ENCODE assay signal across 9 cellular contexts in the genomic region with DNA sequence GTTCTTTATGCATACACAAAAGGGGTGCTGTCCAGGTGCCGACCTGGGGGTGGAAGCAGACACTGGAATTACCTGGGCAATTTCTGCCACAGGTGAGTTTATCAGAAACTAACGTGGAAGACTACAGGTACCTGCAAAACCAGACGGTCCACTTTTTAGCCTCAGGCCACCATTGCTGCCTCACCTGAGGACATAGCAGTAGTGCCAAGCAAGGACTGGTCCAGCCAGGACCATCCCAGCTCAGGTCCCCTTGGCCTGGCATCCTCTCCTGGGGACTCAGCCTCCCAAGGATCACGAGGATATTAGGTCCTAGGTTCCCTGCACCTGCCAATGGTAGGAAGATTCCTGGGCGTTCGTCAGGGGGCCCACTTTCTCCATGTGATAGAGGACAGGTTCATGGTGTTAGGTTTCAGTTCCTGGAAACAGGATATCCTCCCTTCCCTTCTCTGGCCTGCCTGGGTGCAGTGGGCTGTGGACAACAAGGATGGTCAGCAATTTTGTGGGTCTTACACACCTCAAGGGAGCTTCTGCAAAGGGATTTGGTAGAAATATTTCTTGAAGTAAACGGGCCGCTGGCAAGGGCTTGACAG.
A peak's percentile ranks its signal among the peaks of the same experiment; 100 is the strongest.
DNase-seq lines count a peak whose midpoint lies in the region; ATAC-seq and TF ChIP-seq lines count a peak whose summit lies in the region.
"Had no signal": no experiment of that assay in that cellular context is flagged by ENCODE, and none has a peak within 500 bp of the region (broad histone marks: within the 10 kb centered on the region; RNA-seq: fewer than 3 reads in every experiment).

No MANE protein-coding gene starts in this region.

- no peaks in the 10 kb centered on the region for H3K36me3 ChIP-seq in body of pancreas (replicated peaks in 1 of 2; ENCODE audit: insufficient read depth in 1 of 2, low read depth in 2 of 2)
- no peaks in the 10 kb centered on the region for H3K36me3 ChIP-seq in psoas muscle (ENCODE audit: insufficient read depth in 1 of 2, low read depth in 1 of 2)
- H3K36me3 ChIP-seq: heart left ventricle had no signal

- H3K27me3 Mint-ChIP-seq in Calu3 (ENCODE audit: unreplicated experiment) (no peaks in the 10 kb centered on the region), neural crest cell (ENCODE audit: low read depth) (no peaks in the 10 kb centered on the region)

- H3K9me3 ChIP-seq in body of pancreas (no peaks in the 10 kb centered on the region), psoas muscle (no peaks in the 10 kb centered on the region)
- H3K9me3 ChIP-seq: heart left ventricle had no signal

- TF ChIP-seq POLR2A in body of pancreas (IDR thresholded peaks at IDR 0.05), result no peak

- peaks cover 29% of the 10 kb centered on the region for H3K4me1 Mint-ChIP-seq in Calu3 (ENCODE audit: low read depth, unreplicated experiment)
- peaks cover 39% of the 10 kb centered on the region for H3K4me1 Mint-ChIP-seq in neural crest cell

- peak overlapping the region; percentile 59 for H3K27ac Mint-ChIP-seq in Calu3 (ENCODE audit: unreplicated experiment)
- peak overlapping the region; percentile 10 for H3K27ac Mint-ChIP-seq in neural crest cell (ENCODE audit: unreplicated experiment)

- BruUV-seq in Calu3 (replicated peaks; lab: Mats Ljungman, UMichigan), result no TSS peak

- H3K4me3 Mint-ChIP-seq in Calu3 (ENCODE audit: low read depth, unreplicated experiment), result no peak overlapping the region
- H3K4me3 Mint-ChIP-seq in neural crest cell, result no peak overlapping the region

- H3K9me3 Mint-ChIP-seq in Calu3 (ENCODE audit: low read depth, unreplicated experiment) (no peaks in the 10 kb centered on the region), neural crest cell (no peaks in the 10 kb centered on the region)

- H3K27me3 ChIP-seq in HL-60 (ENCODE audit: insufficient read depth, poor library complexity, severe bottlenecking), result no peaks in the 10 kb centered on the region
- no peaks in the 10 kb centered on the region for H3K27me3 ChIP-seq in body of pancreas
- no peaks in the 10 kb centered on the region for H3K27me3 ChIP-seq in psoas muscle (ENCODE audit: insufficient read depth in 3 of 3, low read length in 2 of 3)
- H3K27me3 ChIP-seq: heart left ventricle had no signal

- H3K36me3 Mint-ChIP-seq in Calu3 (ENCODE audit: insufficient read depth, unreplicated experiment) (peaks cover 6% of the 10 kb centered on the region), neural crest cell (ENCODE audit: low read depth) (no peaks in the 10 kb centered on the region)

- ATAC-seq in body of pancreas (peak; percentile 45), SK-N-SH treated with all-trans-retinoic acid at 6 μM for 48 hours (no peak), psoas muscle (no peak), HG03571 (IDR thresholded peaks at IDR 0.05; ENCODE audit: unreplicated experiment) (no peak)

- WGBS in body of pancreas, 2 donors, result 50 to 63% methylated on average over 5 to 8 of the region's 8 CpGs
- WGBS in psoas muscle, 3 donors, result 54 to 66% (median 64%) methylated on average over 8 of the region's 8 CpGs

- CTCF ChIA-PET in Calu3 (lab: Charles Lee), result interaction anchor here (0.6 to 0.7 kb wide), 2 partner anchors 172 to 368 kb away, joined by 3 to 8 read pairs; no protein-coding TSS in a partner anchor

- H3K27ac ChIP-seq in HL-60 (replicated peaks) (peak overlapping the region; percentile 73), body of pancreas (no peak overlapping the region), psoas muscle (no peak overlapping the region)

- no peak for TF ChIP-seq CTCF in Calu3 (IDR thresholded peaks at IDR 0.05; ENCODE audit: unreplicated experiment)
- no peak for TF ChIP-seq CTCF in HL-60 (IDR thresholded peaks at IDR 0.05; ENCODE audit: insufficient read depth, low read length)
- no peak for TF ChIP-seq CTCF in body of pancreas (IDR thresholded peaks at IDR 0.05)
- no peak for TF ChIP-seq CTCF in neural crest cell (conservative IDR thresholded peaks at IDR 0.05)
- TF ChIP-seq CTCF in psoas muscle (IDR thresholded peaks at IDR 0.05), result no peak

- no peaks in the 10 kb centered on the region for H3K4me1 ChIP-seq in body of pancreas
- no peaks in the 10 kb centered on the region for H3K4me1 ChIP-seq in psoas muscle

- H3K4me3 ChIP-seq in HL-60 (replicated peaks; ENCODE audit: insufficient read depth, low read length) (no peak overlapping the region), body of pancreas (no peak overlapping the region), psoas muscle (no peak overlapping the region)

- DNase-seq in Calu3, result peak; percentile 73
- no peak for DNase-seq in HL-60 (ENCODE audit: low read depth in 1 of 2, low spot score in 1 of 2)
- DNase-seq in body of pancreas, result peak in 1 of 4 donors; percentile 34
- DNase-seq in neural crest cell (ENCODE audit: low read depth, low spot score), result no peak
- no peak for DNase-seq in GOT3 (lab: John Stamatoyannopoulos, UW)
- DNase-seq in psoas muscle, result no peak

- intact Hi-C loops in Calu3 (cut with micrococcal nuclease; ENCODE audit: unreplicated experiment), result loop anchor here (1.0 kb wide), 1 partner anchor 23 kb away; no protein-coding TSS in a partner anchor
- intact Hi-C loops in body of pancreas (cut with DNase I), result no loop called here
- intact Hi-C loops in psoas muscle (cut with DNase I), result no loop called here

TF ChIP-seq in SK-N-SH treated with all-trans-retinoic acid at 6 μM for 48 hours, 23 proteins besides CTCF, POLR2A, EP300 and RAD21:
- no peak for TF ChIP-seq ESRRG (CRISPR knock-in tag; IDR thresholded peaks at IDR 0.05)
- TF ChIP-seq CSDC2 (CRISPR knock-in tag; IDR thresholded peaks at IDR 0.05), result no peak
- no peak for TF ChIP-seq ZFP30 (CRISPR knock-in tag; IDR thresholded peaks at IDR 0.05)
- TF ChIP-seq ZC3H10 (CRISPR knock-in tag; IDR thresholded peaks at IDR 0.05), result no peak
- TF ChIP-seq ZNF565 (CRISPR knock-in tag; conservative IDR thresholded peaks at IDR 0.05; ENCODE audit: low read depth), result no peak
- no peak for TF ChIP-seq SNAI2 (CRISPR knock-in tag; IDR thresholded peaks at IDR 0.05)
- no peak for TF ChIP-seq RARB (CRISPR knock-in tag; IDR thresholded peaks at IDR 0.05)
- no peak for TF ChIP-seq OSR1 (CRISPR knock-in tag; IDR thresholded peaks at IDR 0.05)
- TF ChIP-seq TSHZ2 (CRISPR knock-in tag; IDR thresholded peaks at IDR 0.05), result no peak
- no peak for TF ChIP-seq TOX (CRISPR knock-in tag; IDR thresholded peaks at IDR 0.05; ENCODE audit: borderline replicate concordance)
- TF ChIP-seq, protein P1, sequence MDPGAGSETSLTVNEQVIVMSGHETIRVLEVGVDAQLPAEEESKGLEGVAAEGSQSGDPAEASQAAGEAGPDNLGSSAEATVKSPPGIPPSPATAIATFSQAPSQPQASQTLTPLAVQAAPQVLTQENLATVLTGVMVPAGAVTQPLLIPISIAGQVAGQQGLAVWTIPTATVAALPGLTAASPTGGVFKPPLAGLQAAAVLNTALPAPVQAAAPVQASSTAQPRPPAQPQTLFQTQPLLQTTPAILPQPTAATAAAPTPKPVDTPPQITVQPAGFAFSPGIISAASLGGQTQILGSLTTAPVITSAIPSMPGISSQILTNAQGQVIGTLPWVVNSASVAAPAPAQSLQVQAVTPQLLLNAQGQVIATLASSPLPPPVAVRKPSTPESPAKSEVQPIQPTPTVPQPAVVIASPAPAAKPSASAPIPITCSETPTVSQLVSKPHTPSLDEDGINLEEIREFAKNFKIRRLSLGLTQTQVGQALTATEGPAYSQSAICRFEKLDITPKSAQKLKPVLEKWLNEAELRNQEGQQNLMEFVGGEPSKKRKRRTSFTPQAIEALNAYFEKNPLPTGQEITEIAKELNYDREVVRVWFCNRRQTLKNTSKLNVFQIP (CRISPR knock-in tag; IDR thresholded peaks at IDR 0.05; ENCODE audit: borderline replicate concordance, low read depth), result no peak
